In genomic region chr4:102344520-102344954, GRCh38 we compare ENCODE assay signal across 8 cellular contexts. TPM values are rescaled to one million over a fixed set of nuclear protein-coding genes. Genes with fewer than 3 reads are reported as not detected.
DNase-seq lines count a peak whose midpoint lies in the region; ATAC-seq and TF ChIP-seq lines count a peak whose summit lies in the region.

No MANE protein-coding gene starts in this region.

- WGBS in hepatocyte (ENCODE audit: low lambda C conversion rate, missing lambda C conversion rate), result 1% methylated on average over 48 of the region's 48 CpGs

- H3K27me3 ChIP-seq in SU-DHL-6 (ENCODE audit: low read length) (no peaks in the 10 kb centered on the region), hepatocyte (no peaks in the 10 kb centered on the region), gastrocnemius medialis (peaks cover 0 to 5% (median 0%) of the 10 kb centered on the region in 3 donors)

- intact Hi-C loops in Calu3 (cut with micrococcal nuclease; ENCODE audit: unreplicated experiment) (no loop called here), gastrocnemius medialis (cut with DNase I; ENCODE audit: low total_unique reads) (no loop called here)

- H3K9me3 ChIP-seq in SU-DHL-6 (ENCODE audit: insufficient read depth, low read length), result no peaks in the 10 kb centered on the region
- H3K9me3 ChIP-seq in hepatocyte (ENCODE audit: low read depth), result no peaks in the 10 kb centered on the region
- no peaks in the 10 kb centered on the region for H3K9me3 ChIP-seq in gastrocnemius medialis

- peak overlapping the region; percentile 90 for H2AFZ ChIP-seq in SU-DHL-6 (ENCODE audit: low read depth, low read length, severe bottlenecking)
- H2AFZ ChIP-seq in hepatocyte, result peak overlapping the region; percentile 92

- CTCF ChIA-PET in Calu3 (lab: Charles Lee), result interaction anchor here (0.6 to 1.5 kb wide), 4 partner anchors 15 to 86 kb away, joined by 3 to 7 read pairs (median 4); no protein-coding TSS in a partner anchor

- H3K36me3 Mint-ChIP-seq in Calu3 (ENCODE audit: insufficient read depth, unreplicated experiment), result peaks cover 21% of the 10 kb centered on the region

- no peak for TF ChIP-seq CTCF in Calu3 (IDR thresholded peaks at IDR 0.05; ENCODE audit: unreplicated experiment)
- no peak for TF ChIP-seq CTCF in SU-DHL-6 (IDR thresholded peaks at IDR 0.05; ENCODE audit: insufficient read depth, low read length, poor library complexity, severe bottlenecking)
- no peak for TF ChIP-seq CTCF in hepatocyte (IDR thresholded peaks at IDR 0.05; ENCODE audit: poor library complexity)
- no peak for TF ChIP-seq CTCF in gastrocnemius medialis (IDR thresholded peaks at IDR 0.05 in 4 of 5, conservative IDR thresholded peaks at IDR 0.05 in 1 of 5)

- peaks cover 16% of the 10 kb centered on the region for H3K4me1 Mint-ChIP-seq in Calu3 (ENCODE audit: low read depth, unreplicated experiment)

- H3F3A ChIP-seq in SU-DHL-6 (ENCODE audit: insufficient read depth), result peaks cover 11% of the 10 kb centered on the region

- peak overlapping the region; percentile 76 for H3K9ac ChIP-seq in SU-DHL-6 (ENCODE audit: low read length)

- no peaks in the 10 kb centered on the region for H3K27me3 Mint-ChIP-seq in Calu3 (ENCODE audit: unreplicated experiment)

- in situ Hi-C loops in gastrocnemius medialis (cut with MboI; ENCODE audit: low sequenced_read_pairs in 4 of 4), result no loop called here

- 0 out of 2 replicates have a peak, but pooled peaks cover 3% of the 10 kb centered on the region for H4K20me1 ChIP-seq in SU-DHL-6 (ENCODE audit: low read depth, low read length)
- H4K20me1 ChIP-seq in hepatocyte (ENCODE audit: insufficient read depth, poor library complexity, severe bottlenecking), result no peaks in the 10 kb centered on the region

- no peak for TF ChIP-seq POLR2A in gastrocnemius medialis (IDR thresholded peaks at IDR 0.05)

- H3K4me1 ChIP-seq in hepatocyte (ENCODE audit: insufficient read depth) (peaks cover 5% of the 10 kb centered on the region), gastrocnemius medialis (peaks cover 0 to 4% of the 10 kb centered on the region in 2 donors)

- H3K9me2 ChIP-seq in SU-DHL-6 (replicated peaks; ENCODE audit: insufficient read depth, low read length), result no peaks in the 10 kb centered on the region
- no peaks in the 10 kb centered on the region for H3K9me2 ChIP-seq in hepatocyte (replicated peaks; ENCODE audit: insufficient read depth)

- peak overlapping the region; percentile 97 for H3K4me2 ChIP-seq in SU-DHL-6 (ENCODE audit: low read depth, low read length, poor library complexity, severe bottlenecking)
- peak overlapping the region; percentile 98 for H3K4me2 ChIP-seq in hepatocyte

- peak; percentile 46 for ATAC-seq in GM19463 (IDR thresholded peaks at IDR 0.05; ENCODE audit: unreplicated experiment)
- peak; percentile 43 for ATAC-seq in HG03571 (IDR thresholded peaks at IDR 0.05; ENCODE audit: unreplicated experiment)
- peak; percentile 54 to 59 for ATAC-seq in gastrocnemius medialis

- H3K79me2 ChIP-seq in SU-DHL-6 (ENCODE audit: insufficient read depth, low read length) (peaks cover 33% of the 10 kb centered on the region; the same call in 1 of the 2 replicates), hepatocyte (peaks cover 9% of the 10 kb centered on the region)

- H3K36me3 ChIP-seq in SU-DHL-6 (ENCODE audit: low read length) (no peaks in the 10 kb centered on the region), hepatocyte (replicated peaks; ENCODE audit: insufficient read depth, low read depth) (no peaks in the 10 kb centered on the region), gastrocnemius medialis (no peaks in the 10 kb centered on the region)

- H3K27ac ChIP-seq in SU-DHL-6 (ENCODE audit: low read depth, low read length) (peak overlapping the region; percentile 94), hepatocyte (peak overlapping the region; percentile 77), gastrocnemius medialis (peak overlapping the region; percentile 34 to 59 (median 54))

- DNase-seq in Calu3 (peak; percentile 52), amygdala (lab: John Stamatoyannopoulos, UW) (peak in 46 of 56 donors; percentile 4 to 70 (median 27)), hepatocyte (ENCODE audit: low spot score) (peak; percentile 76), gastrocnemius medialis (peak in 1 of 2 donors; percentile 5), NCI-H2029 (lab: John Stamatoyannopoulos, UW) (no peak)

- BruUV-seq in Calu3 (replicated peaks; lab: Mats Ljungman, UMichigan), result no TSS peak

- H3K4me3 ChIP-seq in SU-DHL-6 (ENCODE audit: insufficient read depth, low read length, poor library complexity, severe bottlenecking) (peak overlapping the region; percentile 84), hepatocyte (peak overlapping the region; percentile 88), gastrocnemius medialis (peak overlapping the region; percentile 62 to 84 (median 64))

- peak overlapping the region; percentile 53 for H3K27ac Mint-ChIP-seq in Calu3 (ENCODE audit: unreplicated experiment)

- no peaks in the 10 kb centered on the region for H3K9me3 Mint-ChIP-seq in Calu3 (ENCODE audit: low read depth, unreplicated experiment)

- peak overlapping the region; percentile 79 for H3K4me3 Mint-ChIP-seq in Calu3 (ENCODE audit: low read depth, unreplicated experiment)

RNA-seq across cellular contexts. Expression of gene SLC39A8, which starts 0.7 kb away (rescaled TPM):
- total RNA-seq in Calu3 (2022) (13.3 and 30.8 TPM in 2 replicates), hepatocyte (22.3 and 24.5 TPM in 2 replicates), gastrocnemius medialis (1 to 10 TPM; 1.2 to 1.8 (median 1.7) TPM)
- polyA plus RNA-seq in hepatocyte, result 15.9 and 16.1 TPM in 2 replicates
